8 cellular contexts compared by ENCODE assay signal in the genomic region with DNA sequence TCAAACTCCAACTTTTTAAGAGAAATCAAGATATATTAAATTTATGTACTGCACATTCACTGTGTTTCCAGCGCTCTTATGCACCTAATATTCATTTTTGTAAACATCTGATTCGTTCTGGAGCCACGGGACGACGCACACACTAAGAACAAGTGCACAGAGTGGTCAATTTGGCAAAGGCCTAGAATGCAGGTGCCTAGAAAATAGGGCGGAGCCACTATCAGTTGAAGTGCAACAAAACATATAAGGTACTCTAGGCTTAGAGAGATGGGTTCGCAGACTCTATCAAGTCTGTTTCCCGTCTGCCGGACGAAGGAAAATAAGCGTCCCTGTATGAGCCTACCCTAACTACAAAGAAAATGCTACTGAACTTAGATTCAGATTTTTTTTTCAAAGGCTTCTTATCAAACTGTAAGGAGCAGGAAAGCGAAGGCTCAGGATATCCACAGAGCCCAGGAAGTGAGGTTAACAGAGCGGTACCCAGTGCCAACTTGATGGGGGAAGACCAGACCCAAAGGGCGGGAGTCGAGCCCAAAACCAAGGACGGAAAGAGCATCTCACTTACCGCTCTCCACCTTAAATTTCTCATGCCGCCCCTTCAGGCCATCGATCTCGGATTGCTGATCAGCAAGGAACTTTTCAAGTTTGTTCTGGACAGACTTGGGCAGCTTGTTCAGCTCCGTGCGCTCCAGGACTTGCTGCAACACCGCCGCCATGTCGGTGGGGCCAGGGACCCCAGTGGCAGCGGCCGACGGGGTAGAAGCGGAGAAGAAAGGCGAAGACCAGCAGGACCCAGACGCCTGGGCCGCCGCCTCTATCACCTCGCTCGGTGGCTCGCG. TPM values are rescaled to one million over a fixed set of nuclear protein-coding genes. Genes with fewer than 3 reads are reported as not detected.
A peak's percentile ranks its signal among the peaks of the same experiment; 100 is the strongest.
DNase-seq lines count a peak whose midpoint lies in the region; ATAC-seq and TF ChIP-seq lines count a peak whose summit lies in the region.

No MANE protein-coding gene starts in this region.

- H3K4me3 Mint-ChIP-seq in activated CD4-positive, alpha-beta memory T cell treated with anti-CD3 and anti-CD28 coated beads, Interleukin-2, amount 10 ng/mL, durations not matched to agents 7 days and 5 days: peak overlapping the region; percentile 94
- H3K4me3 Mint-ChIP-seq in nephron progenitor cell: peak overlapping the region; percentile 100

- peaks cover 34% of the 10 kb centered on the region for H3K36me3 Mint-ChIP-seq in activated CD4-positive, alpha-beta memory T cell treated with anti-CD3 and anti-CD28 coated beads, Interleukin-2, amount 10 ng/mL, durations not matched to agents 7 days and 5 days (ENCODE audit: low read depth)
- H3K36me3 Mint-ChIP-seq in nephron progenitor cell (ENCODE audit: low read depth): peaks cover 48% of the 10 kb centered on the region

- DNase-seq in BJ (ENCODE audit: low read depth): no peak
- peak; percentile 22 for DNase-seq in NCI-H2196 treated with DMSO at 0.1 percent for 48 hours (lab: John Stamatoyannopoulos, UW; ENCODE audit: unreplicated experiment)
- peak; percentile 53 for DNase-seq in activated CD4-positive, alpha-beta memory T cell treated with anti-CD3 and anti-CD28 coated beads, Interleukin-2, amount 10 ng/mL, durations not matched to agents 7 days and 5 days
- peak; percentile 19 for DNase-seq in fibroblast of gingiva (ENCODE audit: low read depth)
- DNase-seq in nephron progenitor cell: peak; percentile 9
- DNase-seq in vagina (ENCODE audit: extremely low spot score in 2 of 2): no peak

- intact Hi-C loops in vagina (cut with DNase I): no loop called here

- TF ChIP-seq POLR2A in vagina (IDR thresholded peaks at IDR 0.05): no peak

- peaks cover 50% of the 10 kb centered on the region for H3K4me1 Mint-ChIP-seq in activated CD4-positive, alpha-beta memory T cell treated with anti-CD3 and anti-CD28 coated beads, Interleukin-2, amount 10 ng/mL, durations not matched to agents 7 days and 5 days
- H3K4me1 Mint-ChIP-seq in nephron progenitor cell: peaks cover 32% of the 10 kb centered on the region

- H3K36me3 ChIP-seq in BJ (ENCODE audit: control insufficient read depth, insufficient read depth, low read length): peaks cover 2% of the 10 kb centered on the region; the same call in 1 of the 2 replicates
- peaks cover 0 to 15% of the 10 kb centered on the region in 2 donors for H3K36me3 ChIP-seq in vagina

- ATAC-seq in GM18519 (IDR thresholded peaks at IDR 0.05; ENCODE audit: low FRiP score, unreplicated experiment) (peak; percentile 34), HG03025 (IDR thresholded peaks at IDR 0.05; ENCODE audit: low FRiP score, unreplicated experiment) (peak; percentile 9)

- H3K9me3 ChIP-seq in vagina: no peaks in the 10 kb centered on the region

- CTCF ChIA-PET in BJ (lab: Yijun Ruan, JAX): interaction anchor here (0.6 to 1.5 kb wide), 18 partner anchors 8 to 612 kb away, joined by 3 to 20 read pairs (median 4); a partner anchor contains a TSS
- CTCF ChIA-PET in activated CD4-positive, alpha-beta memory T cell treated with anti-CD3 and anti-CD28 coated beads, Interleukin-2, amount 10 ng/mL, durations not matched to agents 7 days and 5 days (lab: Charles Lee): interaction anchor here (0.6 to 2.4 kb wide), 50 partner anchors 8 to 1619 kb away, joined by 3 to 20 read pairs (median 5); a partner anchor contains a TSS

- peak overlapping the region; percentile 90 for H3K27ac Mint-ChIP-seq in activated CD4-positive, alpha-beta memory T cell treated with anti-CD3 and anti-CD28 coated beads, Interleukin-2, amount 10 ng/mL, durations not matched to agents 7 days and 5 days
- peak overlapping the region; percentile 100 for H3K27ac Mint-ChIP-seq in nephron progenitor cell

- peaks cover 43% of the 10 kb centered on the region for H3K4me1 ChIP-seq in vagina

- H3K27ac ChIP-seq in vagina: peak overlapping the region; percentile 98

- H3K27me3 Mint-ChIP-seq in activated CD4-positive, alpha-beta memory T cell treated with anti-CD3 and anti-CD28 coated beads, Interleukin-2, amount 10 ng/mL, durations not matched to agents 7 days and 5 days: no peaks in the 10 kb centered on the region
- H3K27me3 Mint-ChIP-seq in nephron progenitor cell (ENCODE audit: low read depth, poor library complexity): no peaks in the 10 kb centered on the region

- TF ChIP-seq CTCF in BJ (IDR thresholded peaks at IDR 0.05; ENCODE audit: insufficient read depth, low read depth, low read length) (no peak), nephron progenitor cell (IDR thresholded peaks at IDR 0.05) (no peak), vagina (IDR thresholded peaks at IDR 0.05) (no peak)

- POLR2A ChIA-PET in BJ (lab: Charles Lee): interaction anchor here (0.6 kb wide), 1 partner anchor 24 kb away, joined by 10 read pairs; no protein-coding TSS in a partner anchor
- POLR2A ChIA-PET in activated CD4-positive, alpha-beta memory T cell treated with anti-CD3 and anti-CD28 coated beads, Interleukin-2, amount 10 ng/mL, durations not matched to agents 7 days and 5 days (lab: Charles Lee): interaction anchor here (0.6 to 1.6 kb wide), 23 partner anchors 8 to 1621 kb away, joined by 3 to 10 read pairs (median 3); no protein-coding TSS in a partner anchor

- H3K4me3 ChIP-seq in BJ (ENCODE audit: low read depth, low read length): peak overlapping the region; percentile 85
- peak overlapping the region; percentile 54 to 94 for H3K4me3 ChIP-seq in vagina

- no peaks in the 10 kb centered on the region for H3K9me3 Mint-ChIP-seq in activated CD4-positive, alpha-beta memory T cell treated with anti-CD3 and anti-CD28 coated beads, Interleukin-2, amount 10 ng/mL, durations not matched to agents 7 days and 5 days
- no peaks in the 10 kb centered on the region for H3K9me3 Mint-ChIP-seq in nephron progenitor cell

- H3K27me3 ChIP-seq in BJ (ENCODE audit: control insufficient read depth, insufficient read depth, low read length) (no peaks in the 10 kb centered on the region), vagina (no peaks in the 10 kb centered on the region)

RNA-seq across cellular contexts. Expression of a gene that starts 0.5 kb away (rescaled TPM):
- 48.6 and 55.3 TPM in 2 replicates for polyA plus RNA-seq in BJ (2011; rRNA removed)
- 68.7 and 69.3 TPM in 2 replicates for polyA minus RNA-seq in BJ (2011; rRNA and poly(A)+ RNA removed)
- total RNA-seq in activated CD4-positive, alpha-beta memory T cell treated with anti-CD3 and anti-CD28 coated beads, Interleukin-2, amount 10 ng/mL, durations not matched to agents 7 days and 5 days: 100 to 1,000 TPM; 117 to 122 TPM
- total RNA-seq in vagina: 70.5 TPM

RNA-seq across cellular contexts. Expression of a gene that starts 1.1 kb away (rescaled TPM):
- 6.2 and 11.2 TPM in 2 replicates for polyA plus RNA-seq in BJ (2011; rRNA removed)
- polyA minus RNA-seq in BJ (2011; rRNA and poly(A)+ RNA removed): 3.1 and 4.2 TPM in 2 replicates
- total RNA-seq in activated CD4-positive, alpha-beta memory T cell treated with anti-CD3 and anti-CD28 coated beads, Interleukin-2, amount 10 ng/mL, durations not matched to agents 7 days and 5 days: 10 to 100 TPM in 1 of 2 experiments, 1 to 10 TPM in 1; 10.0 to 10.8 TPM
- 9.3 TPM for total RNA-seq in vagina

Comparison
In these comparisons a context has a peak if more than half of its experiments do, and no peak if none do; other contexts are left out.
1. DNase-seq: peak in NCI-H2196 treated with DMSO at 0.1 percent for 48 hours (single experiment), activated CD4-positive, alpha-beta memory T cell treated with anti-CD3 and anti-CD28 coated beads, Interleukin-2, amount 10 ng/mL, durations not matched to agents 7 days and 5 days (single experiment), fibroblast of gingiva (single experiment) and nephron progenitor cell (single experiment); none in BJ (single experiment) and vagina (0 of 2).